In genomic region chr2:134189009-134189717, GRCh38 we compare ENCODE assay signal across 9 cellular contexts.
DNase-seq lines count a peak whose midpoint lies in the region; ATAC-seq and TF ChIP-seq lines count a peak whose summit lies in the region.
"Had no signal": no experiment of that assay in that cellular context is flagged by ENCODE, and none has a peak within 500 bp of the region (broad histone marks: within the 10 kb centered on the region; RNA-seq: fewer than 3 reads in every experiment).

No MANE protein-coding gene starts in this region.

- no peak for TF ChIP-seq CTCF in PC-3 (conservative IDR thresholded peaks at IDR 0.05; ENCODE audit: low read depth, low read length)
- TF ChIP-seq CTCF in fibroblast of pulmonary artery (IDR thresholded peaks at IDR 0.05; ENCODE audit: low read length, missing control alignments) = no peak
- no peak for TF ChIP-seq CTCF in stomach (IDR thresholded peaks at IDR 0.05)

- no peaks in the 10 kb centered on the region for H3K27me3 ChIP-seq in PC-3 (ENCODE audit: low read length)
- H3K27me3 ChIP-seq in stomach = no peaks in the 10 kb centered on the region

- TF ChIP-seq POLR2A in stomach (IDR thresholded peaks at IDR 0.05) = no peak

- H3K9me2 ChIP-seq in PC-3 (replicated peaks; ENCODE audit: low read length) = no peaks in the 10 kb centered on the region

- no peak for TF ChIP-seq EP300 in stomach (IDR thresholded peaks at IDR 0.05)

- POLR2A ChIA-PET in PC-3 (lab: Charles Lee; ENCODE audit: unreplicated experiment) = no interaction called here

- H3K4me2 ChIP-seq in PC-3 (ENCODE audit: low read length) = peak overlapping the region; percentile 46; the same call in 1 of the 2 replicates

- no peak overlapping the region for H3K4me3 ChIP-seq in PC-3 (ENCODE audit: low read length)
- no peak overlapping the region for H3K4me3 ChIP-seq in fibroblast of pulmonary artery (replicated peaks; ENCODE audit: low read depth, low read length)
- no peak overlapping the region for H3K4me3 ChIP-seq in stomach

- no peaks in the 10 kb centered on the region for H3K9me3 ChIP-seq in PC-3 (ENCODE audit: low read length)
- no peaks in the 10 kb centered on the region for H3K9me3 ChIP-seq in stomach

- H3K27ac ChIP-seq in PC-3 (ENCODE audit: low read length) (peak overlapping the region; percentile 88), stomach (peak overlapping the region; percentile 31 to 82 (median 54))

- intact Hi-C loops in PC-3 (cut with micrococcal nuclease) = no loop called here
- intact Hi-C loops in stomach (cut with DNase I; ENCODE audit: low total_unique reads) = no loop called here

- DNase-seq in NCI-H2107 treated with DMSO at 0.1 percent for 48 hours (lab: John Stamatoyannopoulos, UW; ENCODE audit: unreplicated experiment) = peak; percentile 35
- DNase-seq in NCI-H2107 (lab: John Stamatoyannopoulos, UW) = no peak
- DNase-seq in PC-3 = peak; percentile 93
- peak; percentile 69 for DNase-seq in fibroblast of pulmonary artery (ENCODE audit: low read depth)
- peak; percentile 63 for DNase-seq in stomach
- DNase-seq in NCI-H82 treated with DMSO at 0.1 percent for 48 hours (lab: John Stamatoyannopoulos, UW; ENCODE audit: unreplicated experiment) = no peak
- no peak for DNase-seq in NK-92 treated with Interleukin-12 subunit alpha and Interleukin-12 subunit beta, amount 100 ng/mL, for 24 hours (lab: John Stamatoyannopoulos, UW)
- DNase-seq in effector CD8-positive, alpha-beta T cell (lab: John Stamatoyannopoulos, UW) = no peak
- DNase-seq: activated gamma-delta T cell had no signal

- WGBS in stomach, 5 donors = 55 to 66% (median 62%) methylated on average over 6 of the region's 6 CpGs

- no TSS peak for BruUV-seq in PC-3 (replicated peaks; lab: Mats Ljungman, UMichigan)

- H3K4me1 ChIP-seq in PC-3 (ENCODE audit: insufficient read depth, low read length) = peaks cover 27% of the 10 kb centered on the region
- peaks cover 13 to 49% (median 31%) of the 10 kb centered on the region in 4 donors for H3K4me1 ChIP-seq in stomach

- H2AFZ ChIP-seq in PC-3 (ENCODE audit: low read length) = no peak overlapping the region

- ATAC-seq in PC-3 = peak; percentile 87

- no peaks in the 10 kb centered on the region for H3F3A ChIP-seq in PC-3 (ENCODE audit: low read length, unreplicated experiment)

- peak overlapping the region; percentile 52 for H3K9ac ChIP-seq in PC-3 (ENCODE audit: low read length)

- H3K36me3 ChIP-seq in PC-3 (ENCODE audit: low read depth, low read length) = no peaks in the 10 kb centered on the region
- H3K36me3 ChIP-seq in stomach = peaks cover 0 to 8% (median 1%) of the 10 kb centered on the region in 4 donors

- peaks cover 54% of the 10 kb centered on the region for H3K79me2 ChIP-seq in PC-3 (ENCODE audit: low read length)

- no peaks in the 10 kb centered on the region for H4K20me1 ChIP-seq in PC-3 (ENCODE audit: low read length)

- CTCF ChIA-PET in PC-3 (lab: Charles Lee) = no interaction called here

Comparison
In these comparisons a context has a peak if more than half of its experiments do, and no peak if none do; other contexts are left out.
1. DNase-seq: peak in NCI-H2107 treated with DMSO at 0.1 percent for 48 hours (single experiment), PC-3 (single experiment), fibroblast of pulmonary artery (single experiment) and stomach (single experiment); none in NCI-H2107 (single experiment), NCI-H82 treated with DMSO at 0.1 percent for 48 hours (single experiment), NK-92 treated with Interleukin-12 subunit alpha and Interleukin-12 subunit beta, amount 100 ng/mL, for 24 hours (single experiment) and effector CD8-positive, alpha-beta T cell (single experiment).